In the genomic region with DNA sequence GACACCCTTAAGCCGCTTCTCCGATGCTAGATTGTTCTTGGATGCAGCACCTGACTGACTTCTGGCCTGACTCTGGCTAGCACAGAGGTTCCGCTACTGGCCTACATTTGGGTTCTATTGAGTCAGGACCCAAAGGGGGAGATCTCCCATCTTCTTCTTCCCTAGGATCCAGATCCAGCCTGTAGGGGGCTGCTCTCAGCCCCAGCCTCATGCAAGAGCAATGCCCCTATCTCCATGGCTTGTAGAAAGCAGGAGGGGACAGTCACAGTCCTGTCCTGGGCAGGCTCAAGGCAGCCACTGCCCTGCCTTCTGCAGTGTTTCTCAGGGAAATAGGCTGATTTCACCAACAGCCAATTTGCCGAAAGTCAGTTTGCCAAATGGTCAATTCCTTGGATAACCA, we compare ENCODE assay signal across 19 cellular contexts. TPM values are rescaled to one million over a fixed set of nuclear protein-coding genes. Genes with fewer than 3 reads are reported as not detected.
DNase-seq lines count a peak whose midpoint lies in the region; ATAC-seq and TF ChIP-seq lines count a peak whose summit lies in the region.
"Had no signal": no experiment of that assay in that cellular context is flagged by ENCODE, and none has a peak within 500 bp of the region (broad histone marks: within the 10 kb centered on the region; RNA-seq: fewer than 3 reads in every experiment).

No MANE protein-coding gene starts in this region.

- H3K9me3 Mint-ChIP-seq in activated CD8-positive, alpha-beta memory T cell treated with anti-CD3 and anti-CD28 coated beads, Interleukin-2, amount 10 ng/mL, durations not matched to agents 7 days and 5 days (ENCODE audit: low read depth): no peaks in the 10 kb centered on the region
- H3K9me3 Mint-ChIP-seq in activated T-helper 1 cell treated with anti-CD3 and anti-CD28 coated beads, Interleukin-12 subunit alpha, Interleukin-12 subunit beta, Interleukin-2, Interleukin-4 antibody, amounts not matched to agents 30 ng/mL and 10 ng/mL and 1 ng/mL, durations not matched to agents 14 hours and 24 hours and 36 hours: no peaks in the 10 kb centered on the region
- H3K9me3 Mint-ChIP-seq: naive B cell; stimulated activated memory B cell treated with anti-CD40 and anti-IgM and Interleukin-4, amounts not matched to agents 10 μg/mL and 1 μg/mL and 100 μg/mL, for 72 hours had no signal

- no peak overlapping the region for H3K4me3 Mint-ChIP-seq in activated CD8-positive, alpha-beta memory T cell treated with anti-CD3 and anti-CD28 coated beads, Interleukin-2, amount 10 ng/mL, durations not matched to agents 7 days and 5 days
- H3K4me3 Mint-ChIP-seq in activated T-helper 1 cell treated with anti-CD3 and anti-CD28 coated beads, Interleukin-12 subunit alpha, Interleukin-12 subunit beta, Interleukin-2, Interleukin-4 antibody, amounts not matched to agents 30 ng/mL and 10 ng/mL and 1 ng/mL, durations not matched to agents 14 hours and 24 hours and 36 hours: no peak overlapping the region
- H3K4me3 Mint-ChIP-seq: naive B cell; stimulated activated memory B cell treated with anti-CD40 and anti-IgM and Interleukin-4, amounts not matched to agents 10 μg/mL and 1 μg/mL and 100 μg/mL, for 72 hours had no signal

- intact Hi-C loops in activated T-helper 1 cell treated with anti-CD3 and anti-CD28 coated beads, Interleukin-12 subunit alpha, Interleukin-12 subunit beta, Interleukin-2, Interleukin-4 antibody, amounts not matched to agents 30 ng/mL and 10 ng/mL and 1 ng/mL, durations not matched to agents 14 hours and 24 hours and 36 hours (cut with micrococcal nuclease): no loop called here

- ATAC-seq in activated CD8-positive, alpha-beta memory T cell treated with anti-CD3 and anti-CD28 coated beads, Interleukin-2, amount 10 ng/mL, durations not matched to agents 7 days and 5 days: no peak
- ATAC-seq: gastrocnemius medialis; stimulated activated memory B cell treated with anti-CD40 and anti-IgM and Interleukin-4, amounts not matched to agents 10 μg/mL and 1 μg/mL and 100 μg/mL, for 72 hours had no signal

- DNase-seq in activated CD8-positive, alpha-beta memory T cell treated with anti-CD3 and anti-CD28 coated beads, Interleukin-2, amount 10 ng/mL, durations not matched to agents 7 days and 5 days: no peak
- DNase-seq in activated CD8-positive, alpha-beta memory T cell treated with anti-CD3 and anti-CD28 coated beads for 24 hours: no peak
- no peak for DNase-seq in activated T-helper 1 cell treated with anti-CD3 and anti-CD28 coated beads, Interleukin-12 subunit alpha, Interleukin-12 subunit beta, Interleukin-2, Interleukin-4 antibody, amounts not matched to agents 30 ng/mL and 10 ng/mL and 1 ng/mL, durations not matched to agents 14 hours and 24 hours and 36 hours (ENCODE audit: low spot score)
- peak; percentile 38 for DNase-seq in iPS-NIHi7 (ENCODE audit: extremely low spot score)
- DNase-seq in NCI-H1105 (lab: John Stamatoyannopoulos, UW): no peak
- DNase-seq in midbrain (lab: John Stamatoyannopoulos, UW): no peak
- no peak for DNase-seq in RPMI8226
- DNase-seq: DMS 273 treated with DMSO at 0.1 percent for 48 hours, erythroblast, gastrocnemius medialis, GDM1, KBM-7, kidney, naive B cell, NCI-H187, NCI-H69, thyroid gland had no signal

- H3K4me1 Mint-ChIP-seq in activated CD8-positive, alpha-beta memory T cell treated with anti-CD3 and anti-CD28 coated beads, Interleukin-2, amount 10 ng/mL, durations not matched to agents 7 days and 5 days: peaks cover 61% of the 10 kb centered on the region
- peaks cover 59% of the 10 kb centered on the region for H3K4me1 Mint-ChIP-seq in activated T-helper 1 cell treated with anti-CD3 and anti-CD28 coated beads, Interleukin-12 subunit alpha, Interleukin-12 subunit beta, Interleukin-2, Interleukin-4 antibody, amounts not matched to agents 30 ng/mL and 10 ng/mL and 1 ng/mL, durations not matched to agents 14 hours and 24 hours and 36 hours (ENCODE audit: low read depth)

- peak; percentile 2 for TF ChIP-seq CTCF in GM12873 (IDR thresholded peaks at IDR 0.05; ENCODE audit: insufficient read depth, low read depth, low read length, missing control alignments)

- peaks cover 5% of the 10 kb centered on the region for H3K36me3 Mint-ChIP-seq in activated CD8-positive, alpha-beta memory T cell treated with anti-CD3 and anti-CD28 coated beads, Interleukin-2, amount 10 ng/mL, durations not matched to agents 7 days and 5 days
- peaks cover 13% of the 10 kb centered on the region for H3K36me3 Mint-ChIP-seq in activated T-helper 1 cell treated with anti-CD3 and anti-CD28 coated beads, Interleukin-12 subunit alpha, Interleukin-12 subunit beta, Interleukin-2, Interleukin-4 antibody, amounts not matched to agents 30 ng/mL and 10 ng/mL and 1 ng/mL, durations not matched to agents 14 hours and 24 hours and 36 hours (ENCODE audit: low read depth)
- H3K36me3 Mint-ChIP-seq: naive B cell had no signal

- CTCF ChIA-PET in activated CD8-positive, alpha-beta memory T cell treated with anti-CD3 and anti-CD28 coated beads, Interleukin-2, amount 10 ng/mL, durations not matched to agents 7 days and 5 days (lab: Charles Lee): interaction anchor here (0.9 to 1.0 kb wide), 3 partner anchors 10 to 261 kb away, joined by 3 to 5 read pairs (median 3); no protein-coding TSS in a partner anchor

- H3K27ac Mint-ChIP-seq in activated CD8-positive, alpha-beta memory T cell treated with anti-CD3 and anti-CD28 coated beads, Interleukin-2, amount 10 ng/mL, durations not matched to agents 7 days and 5 days: peak overlapping the region; percentile 45
- peak overlapping the region; percentile 67 for H3K27ac Mint-ChIP-seq in activated T-helper 1 cell treated with anti-CD3 and anti-CD28 coated beads, Interleukin-12 subunit alpha, Interleukin-12 subunit beta, Interleukin-2, Interleukin-4 antibody, amounts not matched to agents 30 ng/mL and 10 ng/mL and 1 ng/mL, durations not matched to agents 14 hours and 24 hours and 36 hours
- H3K27ac Mint-ChIP-seq: stimulated activated memory B cell treated with anti-CD40 and anti-IgM and Interleukin-4, amounts not matched to agents 10 μg/mL and 1 μg/mL and 100 μg/mL, for 72 hours had no signal

- no peaks in the 10 kb centered on the region for H3K27me3 Mint-ChIP-seq in activated CD8-positive, alpha-beta memory T cell treated with anti-CD3 and anti-CD28 coated beads, Interleukin-2, amount 10 ng/mL, durations not matched to agents 7 days and 5 days
- no peaks in the 10 kb centered on the region for H3K27me3 Mint-ChIP-seq in activated T-helper 1 cell treated with anti-CD3 and anti-CD28 coated beads, Interleukin-12 subunit alpha, Interleukin-12 subunit beta, Interleukin-2, Interleukin-4 antibody, amounts not matched to agents 30 ng/mL and 10 ng/mL and 1 ng/mL, durations not matched to agents 14 hours and 24 hours and 36 hours (ENCODE audit: insufficient read depth)
- H3K27me3 Mint-ChIP-seq: naive B cell; stimulated activated memory B cell treated with anti-CD40 and anti-IgM and Interleukin-4, amounts not matched to agents 10 μg/mL and 1 μg/mL and 100 μg/mL, for 72 hours had no signal

RNA-seq across cellular contexts. Expression of a gene that starts 6.3 kb away (rescaled TPM):
- 100 to 1,000 TPM; 369 to 434 TPM for total RNA-seq in activated CD8-positive, alpha-beta memory T cell treated with anti-CD3 and anti-CD28 coated beads, Interleukin-2, amount 10 ng/mL, durations not matched to agents 7 days and 5 days
- 299 and 301 TPM in 2 replicates for total RNA-seq in activated T-helper 1 cell treated with anti-CD3 and anti-CD28 coated beads, Interleukin-12 subunit alpha, Interleukin-12 subunit beta, Interleukin-2, Interleukin-4 antibody, amounts not matched to agents 30 ng/mL and 10 ng/mL and 1 ng/mL, durations not matched to agents 14 hours and 24 hours and 36 hours

RNA-seq across cellular contexts. Expression of a gene that starts 46.7 kb away (rescaled TPM):
- total RNA-seq in activated CD8-positive, alpha-beta memory T cell treated with anti-CD3 and anti-CD28 coated beads, Interleukin-2, amount 10 ng/mL, durations not matched to agents 7 days and 5 days: not detected
- not detected in 2 replicates for total RNA-seq in activated T-helper 1 cell treated with anti-CD3 and anti-CD28 coated beads, Interleukin-12 subunit alpha, Interleukin-12 subunit beta, Interleukin-2, Interleukin-4 antibody, amounts not matched to agents 30 ng/mL and 10 ng/mL and 1 ng/mL, durations not matched to agents 14 hours and 24 hours and 36 hours
- total RNA-seq: gastrocnemius medialis had no signal

RNA-seq across cellular contexts. Expression of a gene that starts 55.8 kb away (rescaled TPM):
- total RNA-seq in activated CD8-positive, alpha-beta memory T cell treated with anti-CD3 and anti-CD28 coated beads, Interleukin-2, amount 10 ng/mL, durations not matched to agents 7 days and 5 days: 100 to 1,000 TPM; 103 to 110 TPM
- 93.3 and 106 TPM in 2 replicates for total RNA-seq in activated T-helper 1 cell treated with anti-CD3 and anti-CD28 coated beads, Interleukin-12 subunit alpha, Interleukin-12 subunit beta, Interleukin-2, Interleukin-4 antibody, amounts not matched to agents 30 ng/mL and 10 ng/mL and 1 ng/mL, durations not matched to agents 14 hours and 24 hours and 36 hours
